Comparison of ENCODE assay signal across 17 cellular contexts in genomic region chr2:10284108-10284870, GRCh38. TPM values are rescaled to one million over a fixed set of nuclear protein-coding genes. Genes with fewer than 3 reads are reported as not detected.
DNase-seq lines count a peak whose midpoint lies in the region; ATAC-seq, FAIRE-seq and TF ChIP-seq lines count a peak whose summit lies in the region.
"Had no signal": no experiment of that assay in that cellular context is flagged by ENCODE, and none has a peak within 500 bp of the region (broad histone marks: within the 10 kb centered on the region; RNA-seq: fewer than 3 reads in every experiment).

No MANE protein-coding gene starts in this region.

- H3K27me3 ChIP-seq in Panc1 (ENCODE audit: control insufficient read depth, insufficient read depth, low read length) (no peaks in the 10 kb centered on the region), neural progenitor cell (no peaks in the 10 kb centered on the region), body of pancreas (no peaks in the 10 kb centered on the region)
- H3K27me3 ChIP-seq: suprapubic skin had no signal

- no peak overlapping the region for H3K4me2 ChIP-seq in neural progenitor cell

- POLR2A ChIA-PET in Panc1 (lab: Charles Lee) = interaction anchor here (0.6 to 0.8 kb wide), 3 partner anchors 14 to 124 kb away, joined by 3 to 13 read pairs (median 3); no protein-coding TSS in a partner anchor

- no peak for FAIRE-seq in frontal cortex (lab: Jason Lieb, UNC)
- FAIRE-seq: bronchial epithelial cell had no signal

- intact Hi-C loops in Panc1 (cut with micrococcal nuclease; ENCODE audit: unreplicated experiment) (no loop called here), body of pancreas (cut with DNase I) (no loop called here)

- H3K36me3 ChIP-seq in Panc1 (ENCODE audit: control insufficient read depth, insufficient read depth, low read length) = no peaks in the 10 kb centered on the region
- no peaks in the 10 kb centered on the region for H3K36me3 ChIP-seq in neural progenitor cell
- no peaks in the 10 kb centered on the region for H3K36me3 ChIP-seq in body of pancreas (replicated peaks in 1 of 2; ENCODE audit: insufficient read depth in 1 of 2, low read depth in 2 of 2)
- H3K36me3 ChIP-seq: prostate gland, suprapubic skin had no signal

- H3K36me3 Mint-ChIP-seq in neural progenitor cell = no peaks in the 10 kb centered on the region

- H3F3A ChIP-seq in neural progenitor cell (ENCODE audit: low read depth) = no peaks in the 10 kb centered on the region

- peaks cover 21% of the 10 kb centered on the region for H3K4me1 Mint-ChIP-seq in neural progenitor cell

- TF ChIP-seq POLR2A in body of pancreas (IDR thresholded peaks at IDR 0.05) (no peak), GM18505 (IDR thresholded peaks at IDR 0.05; ENCODE audit: borderline replicate concordance, extremely low read depth, insufficient read depth, insufficient read length) (no peak)

- ATAC-seq in Panc1 (no peak), omental fat pad (ENCODE audit: low FRiP score) (no peak), body of pancreas (no peak), GM18505 (IDR thresholded peaks at IDR 0.05; ENCODE audit: unreplicated experiment) (no peak)

- H3K4me1 ChIP-seq in Panc1 (ENCODE audit: control insufficient read depth, insufficient read depth, low read length) (peaks cover 56% of the 10 kb centered on the region), neural progenitor cell (peaks cover 13% of the 10 kb centered on the region), body of pancreas (peaks cover 26% of the 10 kb centered on the region)

- no TSS peak for BruUV-seq in Panc1 (replicated peaks; lab: Mats Ljungman, UMichigan)

- CTCF ChIA-PET in Panc1 (lab: Charles Lee) = interaction anchor here (1.6 kb wide), 1 partner anchor 20 kb away, joined by 8 read pairs; no protein-coding TSS in a partner anchor

- no peak overlapping the region for H3K27ac Mint-ChIP-seq in neural progenitor cell
- H3K27ac Mint-ChIP-seq: activated B cell treated with CpG ODN at 0.5 μM for 24 hours, endodermal cell had no signal

- H3K9ac ChIP-seq in neural progenitor cell = no peak overlapping the region

- DNase-seq in Ammon's horn (ENCODE audit: low spot score) = peak; percentile 89
- no peak for DNase-seq in Panc1 (ENCODE audit: low read depth, low spot score)
- peak; percentile 66 to 78 for DNase-seq in frontal cortex (ENCODE audit: low spot score in 2 of 2)
- DNase-seq in omental fat pad (ENCODE audit: low spot score) = peak; percentile 16
- DNase-seq in neural progenitor cell (ENCODE audit: low spot score) = no peak
- no peak for DNase-seq in kidney tubule cell (ENCODE audit: low spot score)
- no peak for DNase-seq in body of pancreas
- DNase-seq: activated B cell treated with CpG ODN at 0.5 μM for 24 hours; activated naive CD4-positive, alpha-beta T cell treated with anti-CD3 and anti-CD28 coated beads, Interleukin-2, amount 50 U/mL, for 16 hours; endodermal cell; foreskin fibroblast; NCI-H1694 had no signal

- 92 to 96% methylated on average over 6 to 16 of the region's 16 CpGs for WGBS in body of pancreas, 2 donors

- no peaks in the 10 kb centered on the region for H3K9me3 ChIP-seq in Panc1 (ENCODE audit: control insufficient read depth, insufficient read depth, low read depth, low read length)
- no peaks in the 10 kb centered on the region for H3K9me3 ChIP-seq in neural progenitor cell (ENCODE audit: low read depth)
- no peaks in the 10 kb centered on the region for H3K9me3 ChIP-seq in body of pancreas
- H3K9me3 ChIP-seq: mucosa of descending colon, prostate gland, suprapubic skin had no signal

- H2AFZ ChIP-seq in neural progenitor cell (replicated peaks) = no peak overlapping the region

- H3K27ac ChIP-seq in Panc1 (ENCODE audit: low read length) (peak overlapping the region; percentile 82), neural progenitor cell (no peak overlapping the region), body of pancreas (no peak overlapping the region)
- H3K27ac ChIP-seq: prostate gland had no signal

- H3K79me2 ChIP-seq in neural progenitor cell (ENCODE audit: low read depth) = no peaks in the 10 kb centered on the region

- H4K20me1 ChIP-seq in neural progenitor cell (ENCODE audit: low read depth) = no peaks in the 10 kb centered on the region

- H3K4me3 Mint-ChIP-seq in neural progenitor cell = no peak overlapping the region
- H3K4me3 Mint-ChIP-seq: activated B cell treated with CpG ODN at 0.5 μM for 24 hours, endodermal cell had no signal

- no peak overlapping the region for H3K4me3 ChIP-seq in Panc1 (ENCODE audit: low read depth in 2 of 2, low read length in 2 of 2)
- H3K4me3 ChIP-seq in neural progenitor cell = no peak overlapping the region
- no peak overlapping the region for H3K4me3 ChIP-seq in body of pancreas
- H3K4me3 ChIP-seq: mucosa of descending colon, prostate gland, suprapubic skin had no signal

- in situ Hi-C loops in Panc1 (cut with HindIII; ENCODE audit: low pct_unique_long_range_greater_than_20kb, low sequenced_read_pairs) = no loop called here

- H3K27me3 Mint-ChIP-seq in neural progenitor cell (ENCODE audit: insufficient read depth, low read depth) = peaks cover 8% of the 10 kb centered on the region

- TF ChIP-seq CTCF in Panc1 (IDR thresholded peaks at IDR 0.05) (no peak), omental fat pad (IDR thresholded peaks at IDR 0.05) (no peak), neural progenitor cell (IDR thresholded peaks at IDR 0.05) (no peak), body of pancreas (IDR thresholded peaks at IDR 0.05) (no peak)

- H3K9me3 Mint-ChIP-seq in neural progenitor cell = no peaks in the 10 kb centered on the region
- H3K9me3 Mint-ChIP-seq: activated B cell treated with CpG ODN at 0.5 μM for 24 hours, endodermal cell had no signal

RNA-seq across cellular contexts. Expression of gene HPCAL1, which starts 18.4 kb away (rescaled TPM):
- total RNA-seq in Panc1 (2021; ENCODE audit: unreplicated experiment) = 234 TPM
- polyA plus RNA-seq in Panc1 (2012; ENCODE audit: insufficient read length) = 556 TPM
- 26.5 TPM for total RNA-seq in frontal cortex
- 10 to 100 TPM; 51.8 to 75.8 (median 67.8) TPM for total RNA-seq in omental fat pad
- 3.7 and 8.0 TPM in 2 replicates for total RNA-seq in neural progenitor cell (ENCODE audit: low replicate concordance)
- total RNA-seq in body of pancreas = 10 to 100 TPM; 41.0 to 66.3 TPM

Comparison
In these comparisons a context has a peak if more than half of its experiments do, and no peak if none do; other contexts are left out.
1. DNase-seq: peak in Ammon's horn (single experiment), frontal cortex (2 of 2) and omental fat pad (single experiment); none in Panc1 (single experiment), neural progenitor cell (single experiment), kidney tubule cell (single experiment) and body of pancreas (0 of 4).